3 cellular contexts compared by ENCODE assay signal in the genomic region with DNA sequence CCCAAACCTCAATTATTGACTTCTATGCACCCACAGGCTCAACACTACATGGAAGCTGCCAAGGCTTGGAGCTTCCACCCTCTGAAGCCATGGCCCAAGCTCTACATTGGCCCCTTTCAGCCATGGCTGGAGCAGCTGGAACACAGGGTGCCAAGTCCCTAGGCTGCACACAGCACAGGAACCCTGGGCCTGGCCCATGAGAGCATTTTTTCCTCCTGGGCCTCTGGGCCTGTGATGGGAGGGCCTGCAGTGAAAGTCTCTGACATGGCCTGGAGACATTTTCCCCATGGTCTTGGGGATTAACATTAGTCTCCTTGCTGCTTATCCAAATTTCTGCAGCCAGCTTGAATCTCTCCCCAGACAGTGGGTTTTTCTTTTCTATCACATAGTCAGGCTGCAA.
DNase-seq lines count a peak whose midpoint lies in the region; ATAC-seq, FAIRE-seq and TF ChIP-seq lines count a peak whose summit lies in the region.
"Not testable (repeated sequence)": the region's sequence is repeated elsewhere in the genome, so short reads cannot be mapped to it uniquely, and the experiment has no call there.

No MANE protein-coding gene starts in this region.

- not testable (repeated sequence) for FAIRE-seq in A549 (lab: Jason Lieb, UNC); K562 (lab: Jason Lieb, UNC)

- ATAC-seq in A549, K562: not testable (repeated sequence)

- not testable (repeated sequence) for TF ChIP-seq EP300 in A549 (IDR thresholded peaks at IDR 0.05); K562 (IDR thresholded peaks at IDR 0.05; ENCODE audit: low read length)

- not testable (repeated sequence) for TF ChIP-seq CTCF in A549 (IDR thresholded peaks at IDR 0.05); HEK293 (tag by site-specific recombination; IDR thresholded peaks at IDR 0.05); K562 (IDR thresholded peaks at IDR 0.05 in 2 of 3, conservative IDR thresholded peaks at IDR 0.05 in 1 of 3; ENCODE audit: insufficient read depth in 2 of 3, low read depth in 1 of 3, low read length in 3 of 3)

- not testable (repeated sequence) for TF ChIP-seq RAD21 in A549 (conservative IDR thresholded peaks at IDR 0.05 in 1 of 2, IDR thresholded peaks at IDR 0.05 in 1 of 2); K562 (CRISPR knock-in tag; conservative IDR thresholded peaks at IDR 0.05 in 1 of 2, IDR thresholded peaks at IDR 0.05 in 1 of 2)

- H3K27me3 ChIP-seq in K562 (ENCODE audit: control insufficient read depth in 2 of 2, insufficient read depth in 2 of 2, low read length in 2 of 2), result not testable (repeated sequence)

- in situ Hi-C loops in K562 (cut with MboI), result not testable (repeated sequence)

- DNase-seq in A549 (ENCODE audit: low read depth in 1 of 2, low spot score in 1 of 2); K562 (ENCODE audit: extremely low read depth in 1 of 4, low spot score in 3 of 4): not testable (repeated sequence)

- not testable (repeated sequence) for TF ChIP-seq POLR2A in A549 (IDR thresholded peaks at IDR 0.05; ENCODE audit: low read length); K562 (conservative IDR thresholded peaks at IDR 0.05)

- H3K9me1 ChIP-seq in K562 (ENCODE audit: control insufficient read depth, insufficient read depth, low read length), result not testable (repeated sequence)

- H3K79me2 ChIP-seq in K562 (ENCODE audit: control insufficient read depth, insufficient read depth, low read length), result not testable (repeated sequence)

- POLR2A ChIA-PET in A549 (lab: Yijun Ruan, JAX); HEK293 (lab: Yijun Ruan, JAX): not testable (repeated sequence)
- POLR2A ChIA-PET in K562 (lab: Yijun Ruan, JAX), result interaction anchor here (0.6 kb wide), 1 partner anchor 44 kb away, joined by 4 read pairs; no protein-coding TSS in a partner anchor

- H3K27ac ChIP-seq in A549; HEK293 (ENCODE audit: extremely low read depth, low read depth, low read length); K562 (ENCODE audit: extremely low read depth, low read depth, low read length): not testable (repeated sequence)

- not testable (repeated sequence) for H3K9ac ChIP-seq in K562 (ENCODE audit: insufficient read depth in 1 of 2, low read depth in 2 of 2, low read length in 2 of 2)

- H4K20me1 ChIP-seq in K562 (replicated peaks; ENCODE audit: control insufficient read depth, insufficient read depth, low read length), result not testable (repeated sequence)

- H2AFZ ChIP-seq in K562 (ENCODE audit: low read depth, low read length), result not testable (repeated sequence)

- H3K4me3 ChIP-seq in A549; HEK293 (ENCODE audit: low read depth, low read length); K562: not testable (repeated sequence)

- CTCF ChIA-PET in A549 (lab: Yijun Ruan, JAX), result interaction anchor here (1.0 kb wide), 1 partner anchor 107 kb away, joined by 3 read pairs; no protein-coding TSS in a partner anchor
- CTCF ChIA-PET in HEK293 (lab: Yijun Ruan, JAX); K562 (lab: Yijun Ruan, JAX; ENCODE audit: low intra/inter-chr PET ratio): not testable (repeated sequence)

- H3K36me3 ChIP-seq in HEK293 (ENCODE audit: control insufficient read depth in 2 of 2, insufficient read depth in 1 of 2, low read length in 2 of 2); K562 (ENCODE audit: control insufficient read depth, insufficient read depth, low read length): not testable (repeated sequence)

- not testable (repeated sequence) for H3K4me1 ChIP-seq in A549; HEK293 (ENCODE audit: control insufficient read depth, insufficient read depth, low read length); K562 (replicated peaks in 1 of 2; ENCODE audit: control insufficient read depth in 2 of 2, insufficient read depth in 2 of 2, low read length in 2 of 2)

- H3K9me3 ChIP-seq in A549, result peaks cover 15% of the 10 kb centered on the region; the same call in 2 of the 3 replicates
- H3K9me3 ChIP-seq in HEK293 (ENCODE audit: control insufficient read depth, insufficient read depth, low read depth, low read length); K562 (replicated peaks; ENCODE audit: control insufficient read depth, insufficient read depth, low read depth, low read length): not testable (repeated sequence)

- not testable (repeated sequence) for H3K4me2 ChIP-seq in A549; K562 (ENCODE audit: insufficient read depth, low read length)

- not testable (repeated sequence) for BruUV-seq in K562 (replicated peaks; lab: Mats Ljungman, UMichigan)

- intact Hi-C loops in K562 (cut with micrococcal nuclease), result not testable (repeated sequence)

TF ChIP-seq in A549, 52 proteins besides CTCF, POLR2A, EP300 and RAD21:
- TF ChIP-seq ZFP36 (IDR thresholded peaks at IDR 0.05; ENCODE audit: borderline replicate concordance, partially characterized antibody), result peak; percentile 92

TF ChIP-seq in HEK293, 187 proteins besides CTCF, POLR2A, EP300 and RAD21:
- peak; percentile 78 for TF ChIP-seq SETDB1 (IDR thresholded peaks at IDR 0.05; ENCODE audit: insufficient read length, low read length)
- TF ChIP-seq TRIM28 (IDR thresholded peaks at IDR 0.05; ENCODE audit: borderline replicate concordance, low read length), result peak; percentile 56; the same call in 1 of the 2 replicates
- peak; percentile 93 for TF ChIP-seq ZNF585B (tag by site-specific recombination; IDR thresholded peaks at IDR 0.05)

TF ChIP-seq in K562, 482 proteins besides CTCF, POLR2A, EP300 and RAD21:
- peak; percentile 58 for TF ChIP-seq ZFP36 (IDR thresholded peaks at IDR 0.05; ENCODE audit: low read depth, low read length, partially characterized antibody)
